1 cellular context compared by ENCODE assay signal in genomic region chr20:50094522-50094921, GRCh38.
TF ChIP-seq lines count a peak whose summit lies in the region.

No MANE protein-coding gene starts in this region.

TF ChIP-seq in HEK293, 187 proteins besides CTCF, POLR2A, EP300 and RAD21 (continued from another document):
- TF ChIP-seq OSR2 (tag by site-specific recombination; IDR thresholded peaks at IDR 0.05), result no peak
- TF ChIP-seq ZNF747 (tag by site-specific recombination; IDR thresholded peaks at IDR 0.05), result no peak
- TF ChIP-seq ZNF155 (tag by site-specific recombination; IDR thresholded peaks at IDR 0.05), result no peak
- peak; percentile 59; the same call in 1 of the 2 replicates for TF ChIP-seq ZNF664 (tag by site-specific recombination; IDR thresholded peaks at IDR 0.05)
TF ChIP-seq in HEK293: peak in this region for 2.
